29 cellular contexts compared by ENCODE assay signal in the genomic region with DNA sequence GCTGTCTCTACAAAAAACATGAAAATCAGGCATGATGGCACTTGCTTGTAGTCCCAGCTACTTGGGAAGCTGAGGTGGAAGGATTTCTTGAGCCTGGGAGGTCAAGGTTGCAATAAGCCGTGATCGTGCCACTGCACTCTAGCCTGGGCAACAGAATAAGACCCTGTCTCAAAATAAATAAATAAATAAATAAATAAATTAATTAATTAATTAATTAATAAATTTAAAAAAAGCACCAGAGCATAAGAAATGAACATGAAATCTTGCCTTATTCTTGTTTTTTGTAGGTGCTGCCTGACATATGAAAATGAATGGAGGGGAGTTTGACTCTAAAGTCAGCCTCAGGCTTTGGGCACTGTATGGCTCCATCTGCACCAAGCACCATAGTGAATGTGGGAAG.
"Had no signal": no experiment of that assay in that cellular context is flagged by ENCODE, and none has a peak within 500 bp of the region (broad histone marks: within the 10 kb centered on the region; RNA-seq: fewer than 3 reads in every experiment).

No MANE protein-coding gene starts in this region.

- H3K4me1 ChIP-seq: colonic mucosa, esophagus muscularis mucosa, foreskin keratinocyte, gastrocnemius medialis, gastroesophageal sphincter, heart left ventricle, heart right ventricle had no signal

- ATAC-seq: effector memory CD8-positive, alpha-beta T cell; esophagus mucosa; foreskin keratinocyte; gastrocnemius medialis; gastroesophageal sphincter; heart left ventricle; heart right ventricle had no signal

- H3K9me3 Mint-ChIP-seq: dendritic cell treated with granulocyte-macrophage colony-stimulating factor and Interleukin-4, amounts not matched to agents 40 ng/mL and 50 ng/mL, for 4 days; effector memory CD8-positive, alpha-beta T cell; endodermal cell had no signal

- H3K27me3 Mint-ChIP-seq: effector memory CD8-positive, alpha-beta T cell had no signal

- FAIRE-seq: colon, endometrium, endothelial cell of umbilical vein, frontal cortex had no signal

- H3K4me1 Mint-ChIP-seq: endodermal cell had no signal

- H3K9me3 ChIP-seq: colonic mucosa, esophagus muscularis mucosa, esophagus squamous epithelium, gastrocnemius medialis, gastroesophageal sphincter, heart left ventricle, heart right ventricle had no signal

- H3K36me3 ChIP-seq: colonic mucosa, esophagus muscularis mucosa, esophagus squamous epithelium, gastrocnemius medialis, gastroesophageal sphincter, heart left ventricle, heart right ventricle had no signal

- H3K4me3 Mint-ChIP-seq: dendritic cell treated with granulocyte-macrophage colony-stimulating factor and Interleukin-4, amounts not matched to agents 40 ng/mL and 50 ng/mL, for 4 days; effector memory CD8-positive, alpha-beta T cell; endodermal cell had no signal

- H3K27ac Mint-ChIP-seq: dendritic cell treated with granulocyte-macrophage colony-stimulating factor and Interleukin-4, amounts not matched to agents 40 ng/mL and 50 ng/mL, for 4 days; effector memory CD8-positive, alpha-beta T cell; endodermal cell had no signal

- DNase-seq: colonic mucosa; cortex of kidney; dermis blood vessel endothelial cell; dorsolateral prefrontal cortex; effector CD4-positive, alpha-beta T cell; effector CD8-positive, alpha-beta T cell; effector memory CD4-positive, alpha-beta T cell; effector memory CD8-positive, alpha-beta T cell; endodermal cell; erythroblast; esophagus squamous epithelium; foreskin fibroblast; foreskin keratinocyte; foreskin melanocyte; gastrocnemius medialis; glutamatergic neuron; head of caudate nucleus; heart left ventricle; heart right ventricle had no signal

- H3K27ac ChIP-seq: colonic mucosa, coronary artery, dorsolateral prefrontal cortex, epithelial cell of prostate, esophagus muscularis mucosa, esophagus squamous epithelium, foreskin keratinocyte, gastrocnemius medialis, gastroesophageal sphincter, heart left ventricle, heart right ventricle had no signal

- H3K4me3 ChIP-seq: colonic mucosa, coronary artery, dorsolateral prefrontal cortex, esophagus muscularis mucosa, esophagus squamous epithelium, gastrocnemius medialis, gastroesophageal sphincter, heart left ventricle, heart right ventricle had no signal
